ENCODE assay signal across 20 cellular contexts in the genomic region with DNA sequence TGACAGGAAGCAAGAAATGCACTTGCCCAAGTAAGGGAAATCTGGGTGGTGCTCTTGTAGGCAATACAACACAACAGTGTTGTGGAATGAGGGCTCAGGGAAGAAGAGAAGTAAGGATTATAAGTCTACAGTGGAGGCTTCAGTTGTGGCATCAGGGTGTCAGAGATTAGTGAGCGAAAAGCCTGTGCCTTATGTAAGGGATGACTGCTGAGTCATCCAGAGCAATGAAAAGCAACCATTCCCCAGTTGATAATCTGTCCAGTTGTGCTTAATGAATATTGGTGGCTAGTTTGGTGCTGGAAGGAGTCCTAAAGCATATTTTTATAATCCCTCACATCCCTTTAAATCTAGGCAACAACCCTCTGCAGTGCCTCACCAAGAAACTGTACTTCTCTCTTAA. TPM values are rescaled to one million over a fixed set of nuclear protein-coding genes. Genes with fewer than 3 reads are reported as not detected.
DNase-seq lines count a peak whose midpoint lies in the region; ATAC-seq and TF ChIP-seq lines count a peak whose summit lies in the region.
"Had no signal": no experiment of that assay in that cellular context is flagged by ENCODE, and none has a peak within 500 bp of the region (broad histone marks: within the 10 kb centered on the region; RNA-seq: fewer than 3 reads in every experiment).

No MANE protein-coding gene starts in this region.

- no peak overlapping the region for H3K27ac ChIP-seq in esophagus squamous epithelium
- H3K27ac ChIP-seq: pancreas had no signal

- H3K4me1 ChIP-seq in esophagus squamous epithelium, result peaks cover 0 to 6% (median 0%) of the 10 kb centered on the region in 3 donors
- H3K4me1 ChIP-seq: pancreas had no signal

- no peak for TF ChIP-seq CTCF in esophagus squamous epithelium (IDR thresholded peaks at IDR 0.05)

- DNase-seq in left ventricle myocardium superior (no peak), Right ventricle myocardium inferior (ENCODE audit: missing footprints) (no peak), NCI-H82 treated with DMSO at 0.1 percent for 48 hours (lab: John Stamatoyannopoulos, UW; ENCODE audit: unreplicated experiment) (peak; percentile 1), erythroblast (lab: John Stamatoyannopoulos, UW) (peak; percentile 64 to 76), esophagus squamous epithelium (lab: John Stamatoyannopoulos, UW) (no peak)
- DNase-seq in effector CD8-positive, alpha-beta T cell (lab: John Stamatoyannopoulos, UW), result no peak
- DNase-seq: activated CD4-positive, alpha-beta T cell treated with anti-CD3 and anti-CD28 coated beads, Interleukin-2, amount 50 U/mL, for 1 hour; activated T-cell treated with anti-CD3 and anti-CD28 coated beads, Interleukin-2, amount 50 U/mL, for 1 hour; dermis blood vessel endothelial cell; DMS53; gastrocnemius medialis; kidney; naive B cell; NCI-H146; NCI-H2171; NCI-H69; pancreas; SIG-M5; T-helper 1 cell had no signal

- H3K4me3 ChIP-seq in esophagus squamous epithelium, result no peak overlapping the region
- H3K4me3 ChIP-seq: gastrocnemius medialis, pancreas had no signal

- 69 to 80% methylated on average over 1 of the region's 1 CpG for WGBS in esophagus squamous epithelium, 2 donors

- H3K9me3 ChIP-seq in esophagus squamous epithelium, result no peaks in the 10 kb centered on the region
- H3K9me3 ChIP-seq: gastrocnemius medialis, pancreas had no signal

- peaks cover 5 to 99% (median 41%) of the 10 kb centered on the region in 3 donors for H3K36me3 ChIP-seq in esophagus squamous epithelium

- ATAC-seq in left ventricle myocardium superior (peak; percentile 50), Right ventricle myocardium inferior (no peak), GM19324 (IDR thresholded peaks at IDR 0.05; ENCODE audit: low FRiP score, unreplicated experiment) (no peak)
- ATAC-seq: gastrocnemius medialis, pancreas had no signal

- intact Hi-C loops in left ventricle myocardium superior (cut with micrococcal nuclease), result no loop called here
- intact Hi-C loops in Right ventricle myocardium inferior (cut with DNase I), result no loop called here
- intact Hi-C loops in esophagus squamous epithelium (cut with DNase I), result no loop called here

- H3K27me3 ChIP-seq in esophagus squamous epithelium, result no peaks in the 10 kb centered on the region
- H3K27me3 ChIP-seq: gastrocnemius medialis, pancreas had no signal

- TF ChIP-seq POLR2A in erythroblast (IDR thresholded peaks at IDR 0.05; ENCODE audit: low read length) (no peak), esophagus squamous epithelium (IDR thresholded peaks at IDR 0.05) (no peak)

RNA-seq across cellular contexts. Expression of gene FBXO38, which starts 42.0 kb away (rescaled TPM):
- total RNA-seq in left ventricle myocardium superior, result 41.2 TPM
- 32.8 TPM for total RNA-seq in Right ventricle myocardium inferior
- total RNA-seq in esophagus squamous epithelium, result 10 to 100 TPM; 15.0 to 42.0 (median 32.1) TPM

Comparison
In these comparisons a context has a peak if more than half of its experiments do, and no peak if none do; other contexts are left out.
1. DNase-seq: peak in NCI-H82 treated with DMSO at 0.1 percent for 48 hours (single experiment) and erythroblast (2 of 2); none in left ventricle myocardium superior (single experiment), Right ventricle myocardium inferior (single experiment), effector CD8-positive, alpha-beta T cell (single experiment) and esophagus squamous epithelium (single experiment).